Comparison of ENCODE assay signal across 10 cellular contexts in the genomic region with DNA sequence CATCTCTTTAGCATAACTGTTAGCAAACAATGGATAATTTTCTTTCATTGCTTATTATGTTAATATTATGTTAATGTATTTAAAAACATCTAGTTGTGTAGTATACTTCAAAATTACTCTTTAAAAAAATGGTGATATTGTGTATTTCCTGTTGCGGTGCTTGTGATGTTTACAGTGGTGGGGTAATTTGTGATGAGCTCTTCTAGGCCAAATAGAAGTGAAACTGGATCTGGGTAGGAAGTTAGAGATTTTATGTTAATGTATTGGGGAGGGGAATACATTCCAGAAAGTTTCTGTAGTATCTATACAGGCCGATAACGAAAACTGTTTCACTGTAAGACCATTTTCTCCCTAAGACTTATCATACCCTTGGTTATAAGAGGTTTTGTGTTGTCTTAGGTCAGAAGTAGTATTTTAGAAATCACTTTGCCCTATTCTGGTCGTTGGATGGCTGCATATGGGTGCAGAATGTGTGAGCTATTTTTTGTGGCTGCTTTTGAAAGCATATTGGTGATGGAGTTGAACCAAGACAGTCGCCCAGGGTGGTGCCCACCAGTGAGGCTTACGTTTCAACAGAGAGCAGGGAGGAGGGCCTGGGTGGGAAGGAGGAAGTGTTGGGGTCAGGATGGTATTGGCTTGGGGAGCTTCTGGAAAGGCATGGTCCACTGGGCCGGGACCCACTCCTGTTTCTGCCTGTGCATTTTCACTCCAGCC. TPM values are rescaled to one million over a fixed set of nuclear protein-coding genes. Genes with fewer than 3 reads are reported as not detected.
DNase-seq lines count a peak whose midpoint lies in the region; ATAC-seq, FAIRE-seq and TF ChIP-seq lines count a peak whose summit lies in the region.
"Had no signal": no experiment of that assay in that cellular context is flagged by ENCODE, and none has a peak within 500 bp of the region (broad histone marks: within the 10 kb centered on the region; RNA-seq: fewer than 3 reads in every experiment).

No MANE protein-coding gene starts in this region.

- peaks cover 10% of the 10 kb centered on the region for H3K4me1 ChIP-seq in mammary epithelial cell (ENCODE audit: insufficient read depth, low read length)
- peaks cover 32% of the 10 kb centered on the region for H3K4me1 ChIP-seq in testis
- peaks cover 9 to 22% of the 10 kb centered on the region in 2 experiments; a peak in 3 of 4 replicates for H3K4me1 ChIP-seq in SK-N-SH (ENCODE audit: control insufficient read depth in 1 of 2, insufficient read depth in 2 of 2, low read depth in 1 of 2, low read length in 1 of 2)

- POLR2A ChIA-PET in MCF 10A (lab: Yijun Ruan, JAX) (interaction anchor here (0.7 to 1.7 kb wide), 2 partner anchors 29 to 31 kb away, joined by 3 to 6 read pairs; no protein-coding TSS in a partner anchor), activated B cell treated with CpG ODN at 0.5 μM for 24 hours (lab: Charles Lee) (no interaction called here), SK-N-SH (lab: Yijun Ruan, JAX) (no interaction called here)

- CTCF ChIA-PET in MCF 10A (lab: Yijun Ruan, JAX) (interaction anchor here (0.6 to 1.6 kb wide), 2 partner anchors 12 to 949 kb away, joined by 3 read pairs; no protein-coding TSS in a partner anchor), mammary epithelial cell (lab: Charles Lee; ENCODE audit: low non-redundant PET) (no interaction called here), activated B cell treated with CpG ODN at 0.5 μM for 24 hours (lab: Charles Lee) (no interaction called here), SK-N-SH (lab: Yijun Ruan, JAX) (interaction anchor here (0.7 to 1.8 kb wide), 2 partner anchors 28 to 164 kb away, joined by 3 to 5 read pairs; no protein-coding TSS in a partner anchor)

- ATAC-seq in activated B cell treated with CpG ODN at 0.5 μM for 24 hours (ENCODE audit: low read depth), result no peak
- ATAC-seq: left lung had no signal

- dilution Hi-C loops in mammary epithelial cell (cut with HindIII; ENCODE audit: low sequenced_read_pairs), result no loop called here

- no peaks in the 10 kb centered on the region for H3K36me3 Mint-ChIP-seq in MCF 10A (ENCODE audit: insufficient read depth, unreplicated experiment)
- H3K36me3 Mint-ChIP-seq in activated B cell treated with CpG ODN at 0.5 μM for 24 hours (ENCODE audit: low read depth), result no peaks in the 10 kb centered on the region

- peak; percentile 96 for FAIRE-seq in islet of Langerhans (lab: Jason Lieb, UNC)

- 96% methylated on average over 6 of the region's 7 CpGs for WGBS in mammary epithelial cell (ENCODE audit: low coverage, missing lambda C conversion rate)
- WGBS in testis, 2 donors, result 41 to 56% methylated on average over 7 of the region's 7 CpGs
- 86% methylated on average over 7 of the region's 7 CpGs for WGBS in SK-N-SH (ENCODE audit: low lambda C conversion rate)

- no peak overlapping the region for H3K9ac ChIP-seq in mammary epithelial cell (ENCODE audit: insufficient read depth, low read length)
- no peak overlapping the region for H3K9ac ChIP-seq in SK-N-SH

- in situ Hi-C loops in mammary epithelial cell (cut with MboI; ENCODE audit: low sequenced_read_pairs in 2 of 2), result loop anchor here in 1 of 2 donors (25.0 kb wide), 1 partner anchor 271 kb away; no protein-coding TSS in a partner anchor
- in situ Hi-C loops in G401 (cut with HindIII; ENCODE audit: low sequenced_read_pairs), result no loop called here

- no peak overlapping the region for H3K4me3 ChIP-seq in mammary epithelial cell (replicated peaks in 1 of 3; ENCODE audit: insufficient read depth in 1 of 3, low read depth in 2 of 3, low read length in 3 of 3)
- no peak overlapping the region for H3K4me3 ChIP-seq in testis
- H3K4me3 ChIP-seq in SK-N-SH (ENCODE audit: low read depth in 2 of 2, low read length in 1 of 2), result no peak overlapping the region
- H3K4me3 ChIP-seq: left lung had no signal

- no peaks in the 10 kb centered on the region for H3K27me3 Mint-ChIP-seq in MCF 10A (ENCODE audit: insufficient read depth, unreplicated experiment)
- H3K27me3 Mint-ChIP-seq in activated B cell treated with CpG ODN at 0.5 μM for 24 hours, result no peaks in the 10 kb centered on the region

- peaks cover 28% of the 10 kb centered on the region for H3K4me1 Mint-ChIP-seq in MCF 10A (ENCODE audit: insufficient read depth, unreplicated experiment)
- H3K4me1 Mint-ChIP-seq in activated B cell treated with CpG ODN at 0.5 μM for 24 hours, result peaks cover 28% of the 10 kb centered on the region

- H3K9me3 Mint-ChIP-seq in MCF 10A (ENCODE audit: unreplicated experiment) (no peaks in the 10 kb centered on the region), activated B cell treated with CpG ODN at 0.5 μM for 24 hours (no peaks in the 10 kb centered on the region)

- H3K4me2 ChIP-seq in mammary epithelial cell (ENCODE audit: insufficient read depth, low read depth, low read length) (no peak overlapping the region), SK-N-SH (no peak overlapping the region)

- no peak for TF ChIP-seq RAD21 in SK-N-SH (IDR thresholded peaks at IDR 0.05; ENCODE audit: low read length)

- no peak for DNase-seq in MCF 10A (ENCODE audit: unreplicated experiment)
- DNase-seq in mammary epithelial cell, result no peak
- no peak for DNase-seq in activated B cell treated with CpG ODN at 0.5 μM for 24 hours
- no peak for DNase-seq in testis
- no peak for DNase-seq in globus pallidus (ENCODE audit: low spot score)
- no peak for DNase-seq in SK-N-SH
- no peak for DNase-seq in G401 (ENCODE audit: low spot score)
- DNase-seq: activated CD8-positive, alpha-beta memory T cell treated with anti-CD3 and anti-CD28 coated beads for 24 hours; left lung had no signal

- no peak overlapping the region for H3K27ac ChIP-seq in mammary epithelial cell (ENCODE audit: insufficient read depth, low read depth, low read length)
- H3K27ac ChIP-seq in testis, result peak overlapping the region; percentile 66 to 89
- no peak overlapping the region for H3K27ac ChIP-seq in SK-N-SH (ENCODE audit: low read depth in 2 of 2, low read length in 1 of 2)

- no peak overlapping the region for H2AFZ ChIP-seq in mammary epithelial cell (ENCODE audit: low read depth, low read length)
- no peak overlapping the region for H2AFZ ChIP-seq in SK-N-SH (ENCODE audit: low read depth)

- no peak for TF ChIP-seq POLR2A in testis (IDR thresholded peaks at IDR 0.05)

- H3K27ac Mint-ChIP-seq in MCF 10A (ENCODE audit: low read depth, unreplicated experiment) (peak overlapping the region; percentile 71), activated B cell treated with CpG ODN at 0.5 μM for 24 hours (peak overlapping the region; percentile 64)

- H4K20me1 ChIP-seq in mammary epithelial cell (ENCODE audit: insufficient read depth, low read length) (no peaks in the 10 kb centered on the region), SK-N-SH (ENCODE audit: insufficient read depth) (no peaks in the 10 kb centered on the region; the same call in 1 of the 2 replicates)

- BruUV-seq in MCF 10A (replicated peaks; lab: Mats Ljungman, UMichigan) (no TSS peak), mammary epithelial cell (replicated peaks; lab: Mats Ljungman, UMichigan) (no TSS peak)

- TF ChIP-seq CTCF in MCF 10A (IDR thresholded peaks at IDR 0.05; ENCODE audit: unreplicated experiment), result no peak
- TF ChIP-seq CTCF in mammary epithelial cell (conservative IDR thresholded peaks at IDR 0.05 in 1 of 2, IDR thresholded peaks at IDR 0.05 in 1 of 2; ENCODE audit: extremely low read depth in 1 of 2, insufficient read depth in 1 of 2, low read depth in 1 of 2, low read length in 2 of 2), result no peak
- no peak for TF ChIP-seq CTCF in activated B cell treated with CpG ODN at 0.5 μM for 24 hours (IDR thresholded peaks at IDR 0.05)
- no peak for TF ChIP-seq CTCF in testis (IDR thresholded peaks at IDR 0.05)
- no peak for TF ChIP-seq CTCF in SK-N-SH (IDR thresholded peaks at IDR 0.05)

- H3K4me3 Mint-ChIP-seq in MCF 10A (ENCODE audit: unreplicated experiment) (no peak overlapping the region), activated B cell treated with CpG ODN at 0.5 μM for 24 hours (peak overlapping the region; percentile 20)

- H3K27me3 ChIP-seq in mammary epithelial cell (ENCODE audit: insufficient read depth, low read length) (no peaks in the 10 kb centered on the region), testis (no peaks in the 10 kb centered on the region), SK-N-SH (ENCODE audit: insufficient read depth) (no peaks in the 10 kb centered on the region)
- H3K27me3 ChIP-seq: left lung had no signal

- H3K79me2 ChIP-seq in mammary epithelial cell (ENCODE audit: insufficient read depth, low read length), result peaks cover 46% of the 10 kb centered on the region
- H3K79me2 ChIP-seq in SK-N-SH (ENCODE audit: insufficient read depth), result peaks cover 30% of the 10 kb centered on the region; the same call in 1 of the 2 replicates

- peaks cover 5% of the 10 kb centered on the region for H3F3A ChIP-seq in SK-N-SH (replicated peaks; ENCODE audit: insufficient read depth)

- H3K9me2 ChIP-seq in SK-N-SH, result no peaks in the 10 kb centered on the region

- no peaks in the 10 kb centered on the region for H3K36me3 ChIP-seq in mammary epithelial cell (ENCODE audit: insufficient read depth, low read length)
- H3K36me3 ChIP-seq in testis (ENCODE audit: low read depth, missing control alignments), result no peaks in the 10 kb centered on the region
- H3K36me3 ChIP-seq in SK-N-SH (replicated peaks in 1 of 2; ENCODE audit: control insufficient read depth in 1 of 2, insufficient read depth in 2 of 2, low read length in 1 of 2), result no peaks in the 10 kb centered on the region
- H3K36me3 ChIP-seq: left lung had no signal

- no peaks in the 10 kb centered on the region for H3K9me3 ChIP-seq in mammary epithelial cell (replicated peaks; ENCODE audit: insufficient read depth, low read length)
- no peaks in the 10 kb centered on the region for H3K9me3 ChIP-seq in testis
- H3K9me3 ChIP-seq in SK-N-SH, result no peaks in the 10 kb centered on the region
- H3K9me3 ChIP-seq: left lung had no signal

- intact Hi-C loops in MCF 10A (cut with micrococcal nuclease) (loop anchor here (10.0 kb wide), 1 partner anchor 322 kb away; no protein-coding TSS in a partner anchor), mammary epithelial cell (cut with micrococcal nuclease) (no loop called here), activated B cell treated with CpG ODN at 0.5 μM for 24 hours (cut with micrococcal nuclease) (loop anchor here (10.0 kb wide), 1 partner anchor 562 kb away; no protein-coding TSS in a partner anchor), testis (cut with DNase I; ENCODE audit: low total_unique reads) (no loop called here)

- no peak for TF ChIP-seq EP300 in SK-N-SH (IDR thresholded peaks at IDR 0.05; ENCODE audit: borderline replicate concordance in 1 of 2, low read depth in 1 of 2, low read length in 1 of 2)

RNA-seq across cellular contexts. Expression of gene TSHZ1, which starts 5.8 kb away (rescaled TPM):
- total RNA-seq in MCF 10A (2022), result 9.7 and 11.7 TPM in 2 replicates
- 1 to 10 TPM; 4.7 to 8.1 TPM for total RNA-seq in mammary epithelial cell
- polyA plus RNA-seq in mammary epithelial cell, result 2.0 TPM
- 7.0 TPM for polyA minus RNA-seq in mammary epithelial cell
- total RNA-seq in activated B cell treated with CpG ODN at 0.5 μM for 24 hours, result 7.9 and 8.6 TPM in 2 replicates
- 10 to 100 TPM; 18.4 to 36.2 TPM for total RNA-seq in testis
- polyA plus RNA-seq in testis (ENCODE audit: insufficient read depth, low read depth, low replicate concordance), result 12.8 TPM
- polyA plus RNA-seq in SK-N-SH (2012; rRNA removed), result 2.6 and 2.8 TPM in 2 replicates
- polyA plus RNA-seq in SK-N-SH (2012; cell fraction: cytosol; rRNA removed), result 2.5 and 3.0 TPM in 2 replicates
- 3.4 and 3.5 TPM in 2 replicates for polyA plus RNA-seq in SK-N-SH (2012; cell fraction: nucleus; rRNA removed)
- 0.03 and 0.31 TPM in 2 replicates for total RNA-seq in G401 (2014; rRNA removed; shearing (Covaris generic))

RNA-seq across cellular contexts. Expression of gene PTGR3, which starts 7.4 kb away (rescaled TPM):
- total RNA-seq in MCF 10A (2022), result 19.8 and 20.6 TPM in 2 replicates
- 10 to 100 TPM; 15.2 to 29.4 TPM for total RNA-seq in mammary epithelial cell
- polyA plus RNA-seq in mammary epithelial cell, result 31.3 TPM
- polyA minus RNA-seq in mammary epithelial cell, result 27.9 TPM
- total RNA-seq in activated B cell treated with CpG ODN at 0.5 μM for 24 hours, result 19.0 and 19.3 TPM in 2 replicates
- total RNA-seq in testis, result 10 to 100 TPM; 13.9 to 27.9 TPM
- 15.7 TPM for polyA plus RNA-seq in testis (ENCODE audit: insufficient read depth, low read depth, low replicate concordance)
- polyA plus RNA-seq in SK-N-SH (2012; rRNA removed), result 20.7 and 27.1 TPM in 2 replicates
- 21.0 and 23.2 TPM in 2 replicates for polyA plus RNA-seq in SK-N-SH (2012; cell fraction: cytosol; rRNA removed)
- 39.3 and 40.7 TPM in 2 replicates for polyA plus RNA-seq in SK-N-SH (2012; cell fraction: nucleus; rRNA removed)
- 1.2 and 2.0 TPM in 2 replicates for total RNA-seq in G401 (2014; rRNA removed; shearing (Covaris generic))

Comparison
In these comparisons a context has a peak if more than half of its experiments do, and no peak if none do; other contexts are left out.
1. CTCF ChIA-PET loops: an anchor here in MCF 10A (0.6 to 1.6 kb wide) and SK-N-SH (0.7 to 1.8 kb wide); none called in mammary epithelial cell and activated B cell treated with CpG ODN at 0.5 μM for 24 hours.
2. intact Hi-C loops: an anchor here in MCF 10A (10.0 kb wide) and activated B cell treated with CpG ODN at 0.5 μM for 24 hours (10.0 kb wide); none called in mammary epithelial cell and testis.
3. H3K27ac ChIP-seq: peak in testis (2 of 2); none in mammary epithelial cell (single experiment) and SK-N-SH (0 of 2).